ENCODE assay signal across 17 cellular contexts in genomic region chr6:17972074-17972966, GRCh38. TPM values are rescaled to one million over a fixed set of nuclear protein-coding genes. Genes with fewer than 3 reads are reported as not detected.
A peak's percentile ranks its signal among the peaks of the same experiment; 100 is the strongest.
DNase-seq lines count a peak whose midpoint lies in the region; ATAC-seq and TF ChIP-seq lines count a peak whose summit lies in the region.
"Had no signal": no experiment of that assay in that cellular context is flagged by ENCODE, and none has a peak within 500 bp of the region (broad histone marks: within the 10 kb centered on the region; RNA-seq: fewer than 3 reads in every experiment).

No MANE protein-coding gene starts in this region.

- peak overlapping the region; percentile 46; the same call in 1 of the 2 replicates for H3K4me2 ChIP-seq in IMR-90 (ENCODE audit: low read depth, low read length)

- no peak for TF ChIP-seq RAD21 in IMR-90 (IDR thresholded peaks at IDR 0.05; ENCODE audit: low read length)

- DNase-seq in IMR-90: no peak
- DNase-seq in coronary artery (ENCODE audit: low spot score): no peak
- DNase-seq in left lung: no peak
- DNase-seq in thoracic aorta (ENCODE audit: low spot score): no peak
- no peak for DNase-seq in activated gamma-delta T cell (lab: John Stamatoyannopoulos, UW)
- no peak for DNase-seq in GDM1 (lab: John Stamatoyannopoulos, UW)
- no peak for DNase-seq in ACHN
- DNase-seq: activated T-cell treated with anti-CD3 and anti-CD28 coated beads, Interleukin-2, amount 50 U/mL, for 72 hours; Calu3; kidney; NCI-H2171 treated with DMSO at 0.1 percent for 48 hours; Peyer's patch; stimulated activated CD4-positive, alpha-beta T cell treated with anti-CD3 and anti-CD28 coated beads, Interleukin-2, amount 100 ng/mL, for 48 hours; stimulated activated naive CD8-positive, alpha-beta T cell treated with anti-CD3 and anti-CD28 coated beads, Interleukin-15, Interleukin-2, amounts not matched to agents 100 U/mL and 50 U/mL, for 24 hours; WERI-Rb-1 had no signal

- no peak overlapping the region for H3K56ac ChIP-seq in IMR-90 (ENCODE audit: extremely low read depth, insufficient read depth, low read length)

- TF ChIP-seq CTCF in IMR-90 (conservative IDR thresholded peaks at IDR 0.05; ENCODE audit: low read depth, low read length): no peak
- no peak for TF ChIP-seq CTCF in coronary artery (IDR thresholded peaks at IDR 0.05)
- TF ChIP-seq CTCF in left lung (IDR thresholded peaks at IDR 0.05): no peak
- no peak for TF ChIP-seq CTCF in thoracic aorta (IDR thresholded peaks at IDR 0.05)

- peaks cover 31% of the 10 kb centered on the region for H4K20me1 ChIP-seq in IMR-90 (ENCODE audit: insufficient read depth, low read length)

- dilution Hi-C loops in IMR-90 (cut with HindIII; ENCODE audit: low sequenced_read_pairs, unreplicated experiment): no loop called here

- H3K4ac ChIP-seq in IMR-90 (ENCODE audit: low read depth, low read length): peak overlapping the region; percentile 9; the same call in 1 of the 2 replicates

- no peak overlapping the region for H2AFZ ChIP-seq in IMR-90 (replicated peaks; ENCODE audit: low read length, poor library complexity)

- H3K9me3 ChIP-seq in IMR-90 (ENCODE audit: control insufficient read depth, insufficient read depth, low read length): no peaks in the 10 kb centered on the region
- no peaks in the 10 kb centered on the region for H3K9me3 ChIP-seq in left lung
- H3K9me3 ChIP-seq in thoracic aorta: no peaks in the 10 kb centered on the region
- H3K9me3 ChIP-seq: body of pancreas, Peyer's patch had no signal

- H3K27ac ChIP-seq in IMR-90 (ENCODE audit: insufficient read depth, low read length) (no peak overlapping the region; the same call in 1 of the 2 replicates), coronary artery (peak overlapping the region; percentile 11 to 28), left lung (peak overlapping the region; percentile 2 to 41), thoracic aorta (peak overlapping the region; percentile 37 to 44)
- H3K27ac ChIP-seq: body of pancreas, Peyer's patch, WERI-Rb-1 had no signal

- H3K4me1 ChIP-seq in IMR-90 (ENCODE audit: control insufficient read depth, insufficient read depth, low read length): peaks cover 21% of the 10 kb centered on the region
- peaks cover 13 to 37% of the 10 kb centered on the region in 2 donors for H3K4me1 ChIP-seq in left lung
- peaks cover 37 to 79% of the 10 kb centered on the region in 2 donors for H3K4me1 ChIP-seq in thoracic aorta (ENCODE audit: control insufficient read depth in 1 of 2, low read depth in 2 of 2)
- H3K4me1 ChIP-seq: body of pancreas had no signal

- H4K5ac ChIP-seq in IMR-90 (ENCODE audit: low read depth, low read length): no peak overlapping the region

- peak overlapping the region; percentile 54; the same call in 1 of the 2 replicates for H2AK5ac ChIP-seq in IMR-90 (ENCODE audit: low read depth, low read length)

- no peaks in the 10 kb centered on the region for H3K36me3 ChIP-seq in IMR-90 (ENCODE audit: control insufficient read depth, insufficient read depth, low read length)
- H3K36me3 ChIP-seq in left lung: no peaks in the 10 kb centered on the region
- H3K36me3 ChIP-seq in thoracic aorta: no peaks in the 10 kb centered on the region
- H3K36me3 ChIP-seq: Peyer's patch, WERI-Rb-1 had no signal

- H3K23ac ChIP-seq in IMR-90 (ENCODE audit: low read depth, low read length): 0 out of 2 replicates have a peak overlapping the region, but pooled peaks have one; percentile 21

- peak overlapping the region; percentile 9; the same call in 1 of the 2 replicates for H2BK120ac ChIP-seq in IMR-90 (ENCODE audit: low read depth, low read length)

- POLR2A ChIA-PET in IMR-90 (lab: Charles Lee; ENCODE audit: unreplicated experiment): no interaction called here

- H2BK20ac ChIP-seq in IMR-90 (ENCODE audit: low read depth, low read length): peak overlapping the region; percentile 8; the same call in 1 of the 2 replicates

- H4K91ac ChIP-seq in IMR-90 (ENCODE audit: insufficient read depth, low read depth, low read length): no peak overlapping the region

- in situ Hi-C loops in IMR-90 (cut with MboI; ENCODE audit: low sequenced_read_pairs): no loop called here
- in situ Hi-C loops in ACHN (cut with HindIII; ENCODE audit: low pct_ligation_motif_present, low pct_unique_long_range_greater_than_20kb, low sequenced_read_pairs): no loop called here

- no peak overlapping the region for H2AK9ac ChIP-seq in IMR-90 (replicated peaks; ENCODE audit: low read depth, low read length, poor library complexity)

- H2BK5ac ChIP-seq in IMR-90 (ENCODE audit: low read depth, low read length, poor library complexity, severe bottlenecking): peak overlapping the region; percentile 40

- H3K9ac ChIP-seq in IMR-90 (ENCODE audit: low read depth, low read length): no peak overlapping the region

- CTCF ChIA-PET in IMR-90 (lab: Yijun Ruan, JAX): interaction anchor here (0.5 to 1.3 kb wide), 3 partner anchors 47 to 406 kb away, joined by 3 to 4 read pairs (median 3); no protein-coding TSS in a partner anchor

- H4K8ac ChIP-seq in IMR-90 (ENCODE audit: low read depth in 2 of 2, low read length in 2 of 2): peak overlapping the region in 1 of 2 experiments; percentile 18; a peak in 2 of 4 replicates

- H3K9me1 ChIP-seq in IMR-90 (ENCODE audit: insufficient read depth, low read length): peaks cover 25% of the 10 kb centered on the region

- no peak for ATAC-seq in IMR-90 (ENCODE audit: low read depth)
- ATAC-seq in left lung: peak; percentile 47
- no peak for ATAC-seq in thoracic aorta (ENCODE audit: insufficient number of reproducible peaks, low FRiP score, low read depth)
- no peak for ATAC-seq in GM18873 (IDR thresholded peaks at IDR 0.05; ENCODE audit: low FRiP score, unreplicated experiment)
- ATAC-seq: activated T-cell treated with anti-CD3 and anti-CD28 coated beads, Interleukin-2, amount 50 U/mL, for 72 hours; body of pancreas; stimulated activated naive CD8-positive, alpha-beta T cell treated with anti-CD3 and anti-CD28 coated beads, Interleukin-15, Interleukin-2, amounts not matched to agents 100 U/mL and 50 U/mL, for 24 hours had no signal

- H3K4me3 ChIP-seq in IMR-90 (ENCODE audit: insufficient read depth, low read depth, low read length) (no peak overlapping the region), coronary artery (no peak overlapping the region), left lung (no peak overlapping the region), thoracic aorta (no peak overlapping the region)
- H3K4me3 ChIP-seq: body of pancreas, Peyer's patch had no signal

- H3K14ac ChIP-seq in IMR-90 (replicated peaks; ENCODE audit: low read depth, low read length): peak overlapping the region; percentile 38

- H2BK15ac ChIP-seq in IMR-90 (ENCODE audit: low read depth, low read length): peak overlapping the region; percentile 68; the same call in 1 of the 3 replicates

- peaks cover 23 to 65% of the 10 kb centered on the region in 2 experiments for H3K79me1 ChIP-seq in IMR-90 (ENCODE audit: low read depth in 1 of 2, low read length in 2 of 2)

- intact Hi-C loops in IMR-90 (cut with micrococcal nuclease): no loop called here
- intact Hi-C loops in left lung (cut with DNase I): no loop called here

- no TSS peak for BruUV-seq in IMR-90 (replicated peaks; lab: Mats Ljungman, UMichigan)

- H3K27me3 ChIP-seq in IMR-90 (ENCODE audit: control insufficient read depth, insufficient read depth, low read length): no peaks in the 10 kb centered on the region
- no peaks in the 10 kb centered on the region for H3K27me3 ChIP-seq in left lung
- H3K27me3 ChIP-seq in thoracic aorta (replicated peaks; ENCODE audit: insufficient read depth): no peaks in the 10 kb centered on the region
- H3K27me3 ChIP-seq: body of pancreas, Peyer's patch had no signal

- H3K18ac ChIP-seq in IMR-90 (ENCODE audit: low read depth, low read length): peak overlapping the region; percentile 68; the same call in 1 of the 2 replicates

- TF ChIP-seq POLR2A in IMR-90 (IDR thresholded peaks at IDR 0.05; ENCODE audit: low read depth, low read length): no peak

- WGBS in IMR-90 (ENCODE audit: extremely low coverage in 2 of 2, insufficient read length in 1 of 2), 2 experiments: 100% methylated on average over 1 of the region's 7 CpGs; no CpG with 5 or more reads in 1 of the 2 experiments

TF ChIP-seq in IMR-90, 13 proteins besides CTCF, POLR2A, EP300 and RAD21:
- TF ChIP-seq MAFK (IDR thresholded peaks at IDR 0.05; ENCODE audit: low read depth, low read length) (peak; percentile 60; the same call in 1 of the 2 replicates), RCOR1 (IDR thresholded peaks at IDR 0.05; ENCODE audit: insufficient replicate concordance, low read length) (no peak), RFX5 (IDR thresholded peaks at IDR 0.05; ENCODE audit: low read depth, low read length) (no peak)

RNA-seq across cellular contexts. Expression of gene KIF13A, which starts 15.1 kb away (rescaled TPM):
- total RNA-seq in IMR-90 (2012; rRNA removed) (51.8 and 53.0 TPM in 2 replicates), left lung (10 to 100 TPM; 42.7 to 49.3 TPM), thoracic aorta (10 to 100 TPM; 79.3 to 98.0 TPM)
- polyA plus RNA-seq in IMR-90 (2012; rRNA removed): 22.5 and 23.3 TPM in 2 replicates
- 8.8 and 10.9 TPM in 2 replicates for polyA plus RNA-seq in IMR-90 (2012; cell fraction: cytosol; rRNA removed)
- polyA plus RNA-seq in IMR-90 (2012; cell fraction: nucleus; rRNA removed; ENCODE audit: low replicate concordance): 8.3 and 25.8 TPM in 2 replicates
